In genomic region chr7:35556532-35557471, GRCh38 we compare ENCODE assay signal across 17 cellular contexts.
DNase-seq lines count a peak whose midpoint lies in the region; ATAC-seq and TF ChIP-seq lines count a peak whose summit lies in the region.
"Had no signal": no experiment of that assay in that cellular context is flagged by ENCODE, and none has a peak within 500 bp of the region (broad histone marks: within the 10 kb centered on the region; RNA-seq: fewer than 3 reads in every experiment).

No MANE protein-coding gene starts in this region.

- no peak for TF ChIP-seq CTCF in liver (IDR thresholded peaks at IDR 0.05; ENCODE audit: low read depth, low read length, missing input control)

- ATAC-seq in GM21423 (IDR thresholded peaks at IDR 0.05; ENCODE audit: unreplicated experiment) (no peak), HG03571 (IDR thresholded peaks at IDR 0.05; ENCODE audit: unreplicated experiment) (no peak), HG02970 (IDR thresholded peaks at IDR 0.05; ENCODE audit: low FRiP score, unreplicated experiment) (no peak)

- TF ChIP-seq RAD21 in liver (IDR thresholded peaks at IDR 0.05), result peak in 1 of 2 donors; percentile 38

- H3K27me3 ChIP-seq in liver (ENCODE audit: control insufficient read depth in 4 of 4, insufficient read depth in 4 of 4, low read length in 3 of 4), result no peaks in the 10 kb centered on the region
- H3K27me3 ChIP-seq: colonic mucosa, upper lobe of left lung had no signal

- no peaks in the 10 kb centered on the region for H3K9me3 ChIP-seq in liver (ENCODE audit: control insufficient read depth in 4 of 4, low read length in 3 of 4)
- H3K9me3 ChIP-seq: colonic mucosa, upper lobe of left lung had no signal

- H3K9ac ChIP-seq in liver (ENCODE audit: low read depth in 1 of 2, low read length in 2 of 2), result peak overlapping the region in 1 of 2 donors; percentile 34

- peak overlapping the region; percentile 76 to 79 for H3K27ac ChIP-seq in liver (ENCODE audit: low read depth in 1 of 2, low read length in 2 of 2)
- H3K27ac ChIP-seq: colonic mucosa, upper lobe of left lung had no signal

- peaks cover 1 to 25% (median 9%) of the 10 kb centered on the region in 4 donors for H3K4me1 ChIP-seq in liver (ENCODE audit: control insufficient read depth in 4 of 4, insufficient read depth in 4 of 4, low read length in 3 of 4)
- H3K4me1 ChIP-seq: colonic mucosa had no signal

- H3K36me3 ChIP-seq in liver (ENCODE audit: control insufficient read depth in 4 of 4, insufficient read depth in 3 of 4, low read depth in 1 of 4, low read length in 3 of 4), result no peaks in the 10 kb centered on the region
- H3K36me3 ChIP-seq: colonic mucosa, upper lobe of left lung had no signal

- DNase-seq in AML-193 (lab: John Stamatoyannopoulos, UW), result peak; percentile 11 to 37
- peak; percentile 79 to 83 for DNase-seq in Kasumi-1 (lab: John Stamatoyannopoulos, UW)
- DNase-seq in SKM-1 (lab: John Stamatoyannopoulos, UW; ENCODE audit: unreplicated experiment), result peak; percentile 33
- no peak for DNase-seq in stimulated activated naive CD4-positive, alpha-beta T cell treated with Interleukin-2 at 50 U/mL for 16 hours (lab: John Stamatoyannopoulos, UW)
- DNase-seq: activated naive CD8-positive, alpha-beta T cell treated with anti-CD3 and anti-CD28 coated beads, Interleukin-2, amount 10 ng/mL, durations not matched to agents 7 days and 5 days; colonic mucosa; left cardiac atrium; NCI-H1436 treated with DMSO at 0.1 percent for 48 hours; NCI-H345; SHP77 treated with DMSO at 0.1 percent for 48 hours; stimulated activated CD4-positive, alpha-beta T cell treated with anti-CD3 and anti-CD28 coated beads, Interleukin-1b, Interleukin-23, amount 100 ng/mL, for 48 hours; T1000; upper lobe of left lung had no signal

- H3K4me3 ChIP-seq in liver (ENCODE audit: low read depth in 1 of 3, low read length in 3 of 3), result peak overlapping the region in 2 of 3 donors; percentile 23 to 29
- H3K4me3 ChIP-seq: colonic mucosa, upper lobe of left lung had no signal

- WGBS in liver, result 28% methylated on average over 8 of the region's 8 CpGs

TF ChIP-seq in liver, 16 proteins besides CTCF, POLR2A, EP300 and RAD21:
- TF ChIP-seq MAX (IDR thresholded peaks at IDR 0.05) (peak; percentile 52), FOXA1 (IDR thresholded peaks at IDR 0.05) (no peak), EGR1 (IDR thresholded peaks at IDR 0.05; ENCODE audit: low read depth in 2 of 2) (peak; percentile 31 to 54), HNF4A (conservative IDR thresholded peaks at IDR 0.05) (peak; percentile 80 to 84), REST (IDR thresholded peaks at IDR 0.05) (no peak), FOXA2 (IDR thresholded peaks at IDR 0.05) (no peak), JUND (IDR thresholded peaks at IDR 0.05) (peak; percentile 11 to 24), NR2F2 (IDR thresholded peaks at IDR 0.05) (no peak), SP1 (IDR thresholded peaks at IDR 0.05) (peak; percentile 85), TAF1 (conservative IDR thresholded peaks at IDR 0.05) (no peak), HNF4G (IDR thresholded peaks at IDR 0.05) (no peak), YY1 (IDR thresholded peaks at IDR 0.05) (peak; percentile 71), GABPA (IDR thresholded peaks at IDR 0.05 in 1 of 2, conservative IDR thresholded peaks at IDR 0.05 in 1 of 2) (peak in 1 of 2 donors; percentile 66), ATF3 (IDR thresholded peaks at IDR 0.05) (no peak), ZBTB33 (IDR thresholded peaks at IDR 0.05) (peak; percentile 15), RXRA (IDR thresholded peaks at IDR 0.05) (peak; percentile 46 to 73)
